19 cellular contexts compared by ENCODE assay signal in the genomic region with DNA sequence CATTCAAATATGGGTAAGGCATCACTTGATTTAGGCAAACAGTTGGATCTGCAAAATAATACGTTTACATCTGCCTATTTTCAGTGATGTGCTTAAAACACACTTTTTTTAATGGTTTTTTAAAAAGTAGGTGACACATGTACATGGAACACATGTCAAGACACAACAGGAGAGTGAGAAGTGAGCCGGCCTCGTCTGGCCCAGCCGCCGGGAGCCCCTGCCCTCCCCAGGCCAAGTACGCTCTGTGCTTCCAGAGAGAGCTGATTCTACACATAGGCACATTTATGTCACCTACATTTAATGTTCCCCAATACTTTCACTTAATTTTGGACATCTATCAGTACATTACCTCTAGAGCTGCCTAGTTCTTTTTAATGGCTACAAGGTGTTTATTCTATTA. TPM values are rescaled to one million over a fixed set of nuclear protein-coding genes. Genes with fewer than 3 reads are reported as not detected.
DNase-seq lines count a peak whose midpoint lies in the region; ATAC-seq and TF ChIP-seq lines count a peak whose summit lies in the region.
"Had no signal": no experiment of that assay in that cellular context is flagged by ENCODE, and none has a peak within 500 bp of the region (broad histone marks: within the 10 kb centered on the region; RNA-seq: fewer than 3 reads in every experiment).

No MANE protein-coding gene starts in this region.

- H3K27me3 ChIP-seq in Loucy (ENCODE audit: insufficient read depth, low read length, poor library complexity, severe bottlenecking) (no peaks in the 10 kb centered on the region), osteoblast (ENCODE audit: insufficient read depth, low read length) (no peaks in the 10 kb centered on the region)

- peak overlapping the region; percentile 96 for H3K9ac ChIP-seq in Loucy (ENCODE audit: low read depth, low read length, poor library complexity, severe bottlenecking)

- H3K4me3 ChIP-seq in Loucy (ENCODE audit: low read length, poor library complexity, severe bottlenecking) = no peak overlapping the region
- no peak overlapping the region for H3K4me3 ChIP-seq in osteoblast (ENCODE audit: insufficient read depth, low read length)
- H3K4me3 ChIP-seq: A549, GM23338 had no signal

- no peaks in the 10 kb centered on the region for H3F3A ChIP-seq in Loucy (ENCODE audit: low read depth)

- peaks cover 51% of the 10 kb centered on the region for H3K36me3 Mint-ChIP-seq in activated CD4-positive, alpha-beta T cell treated with anti-CD3 and anti-CD28 coated beads for 36 hours (ENCODE audit: low read depth)
- peaks cover 86% of the 10 kb centered on the region for H3K36me3 Mint-ChIP-seq in activated T-cell treated with anti-CD3 and anti-CD28 coated beads, Interleukin-2, amount 50 U/mL, for 24 hours (ENCODE audit: low read depth)

- H3K36me3 ChIP-seq in Loucy (ENCODE audit: insufficient read depth, low read length) (peaks cover 23% of the 10 kb centered on the region; the same call in 1 of the 2 replicates), osteoblast (ENCODE audit: insufficient read depth, low read length) (peaks cover 53% of the 10 kb centered on the region)

- H4K20me1 ChIP-seq in Loucy (ENCODE audit: insufficient read depth, low read length, poor library complexity, severe bottlenecking) = peaks cover 34% of the 10 kb centered on the region
- peaks cover 25% of the 10 kb centered on the region for H4K20me1 ChIP-seq in osteoblast (ENCODE audit: insufficient read depth, low read length)

- peaks cover 44% of the 10 kb centered on the region for H3K4me1 Mint-ChIP-seq in activated CD4-positive, alpha-beta T cell treated with anti-CD3 and anti-CD28 coated beads for 36 hours
- H3K4me1 Mint-ChIP-seq in activated T-cell treated with anti-CD3 and anti-CD28 coated beads, Interleukin-2, amount 50 U/mL, for 24 hours (ENCODE audit: low read depth) = peaks cover 48% of the 10 kb centered on the region

- intact Hi-C loops in activated CD4-positive, alpha-beta T cell treated with anti-CD3 and anti-CD28 coated beads for 36 hours (cut with DNase I, micrococcal nuclease) = loop anchor here in 1 of 2 experiments (10.0 kb wide), 2 partner anchors 564 to 634 kb away; no protein-coding TSS in a partner anchor

- H2AFZ ChIP-seq in Loucy (ENCODE audit: low read length) (no peak overlapping the region), osteoblast (ENCODE audit: low read length) (no peak overlapping the region)
- H2AFZ ChIP-seq: GM23338 had no signal

- peak overlapping the region; percentile 43 for H3K27ac Mint-ChIP-seq in activated CD4-positive, alpha-beta T cell treated with anti-CD3 and anti-CD28 coated beads for 36 hours
- peak overlapping the region; percentile 64 for H3K27ac Mint-ChIP-seq in activated T-cell treated with anti-CD3 and anti-CD28 coated beads, Interleukin-2, amount 50 U/mL, for 24 hours
- H3K27ac Mint-ChIP-seq: GM23338, HFFc6 had no signal

- H3K4me2 ChIP-seq in Loucy (ENCODE audit: low read depth, low read length, poor library complexity, severe bottlenecking) (peak overlapping the region; percentile 97), osteoblast (ENCODE audit: insufficient read depth, low read length) (no peak overlapping the region)
- H3K4me2 ChIP-seq: A549, GM23338 had no signal

- H3K4me1 ChIP-seq in Loucy (ENCODE audit: insufficient read depth, low read length, poor library complexity, severe bottlenecking) (peaks cover 27% of the 10 kb centered on the region), osteoblast (ENCODE audit: insufficient read depth, low read length) (peaks cover 19% of the 10 kb centered on the region)

- H3K79me2 ChIP-seq in Loucy (ENCODE audit: insufficient read depth, low read length) (peaks cover 64% of the 10 kb centered on the region), osteoblast (ENCODE audit: insufficient read depth, low read length) (peaks cover 58% of the 10 kb centered on the region)

- TF ChIP-seq CTCF in Loucy (conservative IDR thresholded peaks at IDR 0.05; ENCODE audit: low read length) (no peak), osteoblast (IDR thresholded peaks at IDR 0.05; ENCODE audit: extremely low read depth, low read depth, low read length) (no peak)

- no peaks in the 10 kb centered on the region for H3K27me3 Mint-ChIP-seq in activated CD4-positive, alpha-beta T cell treated with anti-CD3 and anti-CD28 coated beads for 36 hours
- H3K27me3 Mint-ChIP-seq in activated T-cell treated with anti-CD3 and anti-CD28 coated beads, Interleukin-2, amount 50 U/mL, for 24 hours = no peaks in the 10 kb centered on the region
- H3K27me3 Mint-ChIP-seq: CD4-positive, alpha-beta T cell had no signal

- H3K9me3 ChIP-seq in Loucy (ENCODE audit: insufficient read depth, low read depth, low read length) = no peaks in the 10 kb centered on the region
- no peaks in the 10 kb centered on the region for H3K9me3 ChIP-seq in osteoblast (ENCODE audit: low read depth, low read length)
- H3K9me3 ChIP-seq: A549, Caco-2 had no signal

- H3K9me2 ChIP-seq in Loucy (replicated peaks; ENCODE audit: low read depth, low read length) = no peaks in the 10 kb centered on the region

- no peak overlapping the region for H3K4me3 Mint-ChIP-seq in activated CD4-positive, alpha-beta T cell treated with anti-CD3 and anti-CD28 coated beads for 36 hours
- H3K4me3 Mint-ChIP-seq in activated T-cell treated with anti-CD3 and anti-CD28 coated beads, Interleukin-2, amount 50 U/mL, for 24 hours = no peak overlapping the region
- H3K4me3 Mint-ChIP-seq: GM23338, HFFc6 had no signal

- ATAC-seq in activated CD4-positive, alpha-beta T cell treated with anti-CD3 and anti-CD28 coated beads for 36 hours = no peak
- ATAC-seq in GM21529 (IDR thresholded peaks at IDR 0.05; ENCODE audit: unreplicated experiment) = no peak
- ATAC-seq: A549, GM23338, HCT116 had no signal

- CTCF ChIA-PET in activated CD4-positive, alpha-beta T cell treated with anti-CD3 and anti-CD28 coated beads for 36 hours (lab: Charles Lee) = no interaction called here

- H3K9me3 Mint-ChIP-seq in activated CD4-positive, alpha-beta T cell treated with anti-CD3 and anti-CD28 coated beads for 36 hours (ENCODE audit: low read depth) = no peaks in the 10 kb centered on the region
- H3K9me3 Mint-ChIP-seq in activated T-cell treated with anti-CD3 and anti-CD28 coated beads, Interleukin-2, amount 50 U/mL, for 24 hours = no peaks in the 10 kb centered on the region
- H3K9me3 Mint-ChIP-seq: CD4-positive, alpha-beta T cell; HFFc6 had no signal

- H3K27ac ChIP-seq in osteoblast (ENCODE audit: low read depth, low read length) = no peak overlapping the region
- H3K27ac ChIP-seq: 22Rv1, A549, C4-2B, HL-60 had no signal

- POLR2A ChIA-PET in activated CD4-positive, alpha-beta T cell treated with anti-CD3 and anti-CD28 coated beads for 36 hours (lab: Charles Lee) = no interaction called here

- DNase-seq in activated CD4-positive, alpha-beta T cell treated with anti-CD3 and anti-CD28 coated beads for 36 hours = no peak
- DNase-seq in activated CD4-positive, alpha-beta T cell treated with anti-CD3 and anti-CD28 coated beads, Interleukin-2, amount 50 U/mL, for 4 hours = no peak
- no peak for DNase-seq in activated T-cell treated with anti-CD3 and anti-CD28 coated beads, Interleukin-2, amount 50 U/mL, for 24 hours
- no peak for DNase-seq in activated T-cell treated with anti-CD3 and anti-CD28 coated beads, Interleukin-2, amount 50 U/mL, for 48 hours
- DNase-seq in osteoblast (ENCODE audit: insufficient read length, low spot score, missing footprints) = peak; percentile 8
- DNase-seq: AML-193; Caco-2; CD4-positive, alpha-beta T cell; H7; HFFc6; IMR-90 had no signal

RNA-seq across cellular contexts. Expression of a gene that starts 3.8 kb away (rescaled TPM):
- total RNA-seq in activated CD4-positive, alpha-beta T cell treated with anti-CD3 and anti-CD28 coated beads for 36 hours = 10 to 100 TPM; 34.3 to 35.9 TPM
- 31.8 and 32.6 TPM in 2 replicates for total RNA-seq in osteoblast
